In the genomic region with DNA sequence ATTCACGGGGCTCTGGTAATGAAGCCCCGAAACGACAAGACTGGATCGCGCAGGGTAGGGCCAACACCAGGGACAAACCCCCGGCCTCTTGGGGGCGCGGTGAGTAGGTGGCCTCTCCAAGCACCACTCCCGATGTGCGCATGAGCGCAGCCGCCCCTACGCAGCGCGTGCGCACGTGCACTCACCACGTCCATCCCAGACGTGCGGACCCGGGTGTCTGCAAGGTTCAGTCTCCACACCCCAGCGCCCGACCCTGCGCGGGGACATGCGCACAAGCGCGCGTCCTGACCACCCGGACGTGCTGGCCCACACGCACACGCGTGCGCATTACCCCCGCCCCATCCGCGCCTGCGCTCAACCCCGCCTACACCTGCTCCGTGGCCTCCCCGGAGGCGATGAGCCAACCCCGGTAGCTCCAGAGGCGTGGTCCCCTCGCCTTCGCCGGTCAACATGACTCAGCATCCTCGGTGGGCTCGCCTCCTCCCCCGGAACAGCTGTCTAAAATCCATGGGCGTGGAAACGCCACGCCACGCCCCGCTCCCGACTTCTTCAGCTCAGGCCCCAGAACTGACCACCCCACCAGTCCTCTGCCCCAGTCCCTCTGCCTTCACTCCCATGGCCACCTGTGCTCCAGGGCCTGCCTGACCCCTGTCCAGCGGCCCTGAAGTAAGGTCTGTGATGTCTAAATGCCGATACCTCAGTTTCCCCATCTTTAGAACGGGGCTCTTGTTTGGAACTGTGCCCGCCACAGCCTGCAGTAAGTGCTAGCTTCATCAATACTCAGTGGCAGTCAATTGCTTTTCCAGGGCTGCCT, we compare ENCODE assay signal across 9 cellular contexts. TPM values are rescaled to one million over a fixed set of nuclear protein-coding genes. Genes with fewer than 3 reads are reported as not detected.
A peak's percentile ranks its signal among the peaks of the same experiment; 100 is the strongest.
DNase-seq lines count a peak whose midpoint lies in the region; ATAC-seq, FAIRE-seq and TF ChIP-seq lines count a peak whose summit lies in the region.
"Had no signal": no experiment of that assay in that cellular context is flagged by ENCODE, and none has a peak within 500 bp of the region (broad histone marks: within the 10 kb centered on the region; RNA-seq: fewer than 3 reads in every experiment).

No MANE protein-coding gene starts in this region.

- H3K27ac ChIP-seq in 22Rv1 = peak overlapping the region; percentile 90
- peak overlapping the region; percentile 90 for H3K27ac ChIP-seq in GM12878 (ENCODE audit: control insufficient read depth, insufficient read depth)
- peak overlapping the region; percentile 81 to 85 (median 82) for H3K27ac ChIP-seq in sigmoid colon

- CTCF ChIA-PET in GM12878 (lab: Yijun Ruan, JAX) = interaction anchor here (0.6 to 2.9 kb wide), 11 partner anchors 8 to 186 kb away, joined by 3 to 13 read pairs (median 4); no protein-coding TSS in a partner anchor

- peak; percentile 73 for FAIRE-seq in GM12878 (lab: Jason Lieb, UNC)
- FAIRE-seq: A204.1 had no signal

- ATAC-seq in GM18517 (IDR thresholded peaks at IDR 0.05; ENCODE audit: unreplicated experiment) (peak; percentile 86), HG03039 (IDR thresholded peaks at IDR 0.05; ENCODE audit: unreplicated experiment) (peak; percentile 93), GM12878 (peak; percentile 98)

- SMC1A ChIA-PET in GM12878 (lab: Charles Lee; ENCODE audit: uncharacterized antibody, unreplicated experiment) = interaction anchor here (0.6 to 1.7 kb wide), 6 partner anchors 8 to 869 kb away, joined by 3 to 6 read pairs (median 4); a partner anchor contains a TSS

- peak; percentile 18 to 25; a peak in 1 of 4 replicates for TF ChIP-seq EP300 in GM12878 (IDR thresholded peaks at IDR 0.05; ENCODE audit: borderline replicate concordance in 1 of 2, control insufficient read depth in 1 of 2, low read depth in 2 of 2, low read length in 2 of 2)
- peak in 1 of 4 donors; percentile 71 for TF ChIP-seq EP300 in sigmoid colon (IDR thresholded peaks at IDR 0.05)

- H3K27me3 ChIP-seq in GM12878 (replicated peaks in 1 of 2; ENCODE audit: control insufficient read depth in 2 of 2, insufficient read depth in 2 of 2, low read length in 1 of 2) = no peaks in the 10 kb centered on the region
- no peaks in the 10 kb centered on the region for H3K27me3 ChIP-seq in sigmoid colon

- in situ Hi-C loops in GM12878 (cut with MboI) = no loop called here

- peak; percentile 84 for TF ChIP-seq POLR2A in GM12878 (IDR thresholded peaks at IDR 0.05; ENCODE audit: low read depth, low read length)
- TF ChIP-seq POLR2A in sigmoid colon (IDR thresholded peaks at IDR 0.05) = peak; percentile 26 to 30

- H3K4me1 ChIP-seq in GM12878 (ENCODE audit: control insufficient read depth, insufficient read depth, low read length) = peaks cover 21% of the 10 kb centered on the region
- H3K4me1 ChIP-seq in sigmoid colon = peaks cover 0 to 16% (median 9%) of the 10 kb centered on the region in 4 donors

- peak overlapping the region; percentile 99 for H3K4me2 ChIP-seq in GM12878 (ENCODE audit: control insufficient read depth, insufficient read depth)

- H3K4me3 ChIP-seq in GM12878 (peak overlapping the region; percentile 46; the same call in 1 of the 2 replicates), sigmoid colon (peak overlapping the region; percentile 27 to 50 (median 47))

- H3K9ac ChIP-seq in GM12878 (ENCODE audit: control insufficient read depth, insufficient read depth, low read length) = peak overlapping the region; percentile 75

- 6% methylated on average over 61 of the region's 61 CpGs for WGBS in GM12878 (ENCODE audit: insufficient coverage, insufficient replicate concordance, low lambda C conversion rate, missing lambda C conversion rate)
- 4 to 5% methylated on average over 61 of the region's 61 CpGs for whole genome bisulfite sequencing in sigmoid colon, 2 donors

- peak overlapping the region; percentile 93 for H2AFZ ChIP-seq in GM12878 (ENCODE audit: control insufficient read depth, low read depth, low read length)

- TF ChIP-seq CTCF in 22Rv1 (IDR thresholded peaks at IDR 0.05) (peak; percentile 82), GM12878 (IDR thresholded peaks at IDR 0.05 in 2 of 3, conservative IDR thresholded peaks at IDR 0.05 in 1 of 3; ENCODE audit: control insufficient read depth in 2 of 3, extremely low read depth in 1 of 3, insufficient read depth in 1 of 3, low read depth in 3 of 3, low read length in 3 of 3) (peak; percentile 61 to 71 (median 67)), sigmoid colon (IDR thresholded peaks at IDR 0.05) (peak in 2 of 4 experiments; percentile 22 to 46)

- H3K36me3 ChIP-seq in GM12878 (ENCODE audit: control insufficient read depth in 2 of 2, insufficient read depth in 2 of 2, low read length in 1 of 2) (no peaks in the 10 kb centered on the region), sigmoid colon (peaks cover 0 to 12% (median 0%) of the 10 kb centered on the region in 4 donors)

- H3K9me3 ChIP-seq in GM12878 (replicated peaks; ENCODE audit: control insufficient read depth, insufficient read depth, low read length) = no peaks in the 10 kb centered on the region
- no peaks in the 10 kb centered on the region for H3K9me3 ChIP-seq in sigmoid colon

- DNase-seq in NCI-H2029 treated with DMSO at 0.1 percent for 48 hours (lab: John Stamatoyannopoulos, UW) = peak; percentile 85
- peak; percentile 99 for DNase-seq in T1000 (lab: John Stamatoyannopoulos, UW)
- DNase-seq in GM12878 (ENCODE audit: low read depth, low spot score) = peak; percentile 99
- DNase-seq in iPS DF 19.7 (ENCODE audit: low read depth, low spot score) = peak; percentile 90
- peak; percentile 98 for DNase-seq in sigmoid colon

- peaks cover 3% of the 10 kb centered on the region for H3K79me2 ChIP-seq in GM12878 (ENCODE audit: control insufficient read depth, insufficient read depth, low read length)

- POLR2A ChIA-PET in GM12878 (lab: Charles Lee) = interaction anchor here (0.5 to 1.7 kb wide), 8 partner anchors 44 to 1279 kb away, joined by 3 to 10 read pairs (median 3); a partner anchor contains a TSS

- RAD21 ChIA-PET in GM12878 (lab: Charles Lee; ENCODE audit: unreplicated experiment) = interaction anchor here (2.3 kb wide), 1 partner anchor 71 kb away, joined by 6 read pairs; no protein-coding TSS in a partner anchor

- intact Hi-C loops in GM12878 (cut with micrococcal nuclease; ENCODE audit: unreplicated experiment) = no loop called here
- intact Hi-C loops in sigmoid colon (cut with DNase I) = no loop called here

- BruUV-seq in GM12878 (replicated peaks; lab: Mats Ljungman, UMichigan) = no TSS peak

- H4K20me1 ChIP-seq in GM12878 (ENCODE audit: control insufficient read depth, insufficient read depth) = no peaks in the 10 kb centered on the region

- TF ChIP-seq RAD21 in GM12878 (IDR thresholded peaks at IDR 0.05; ENCODE audit: insufficient read depth, low read depth, low read length) = no peak

TF ChIP-seq in GM12878, 131 proteins besides CTCF, POLR2A, EP300 and RAD21 (continues in another document):
- TF ChIP-seq BMI1 (IDR thresholded peaks at IDR 0.05; ENCODE audit: borderline replicate concordance) (no peak), ASH2L (IDR thresholded peaks at IDR 0.05; ENCODE audit: borderline replicate concordance, low read depth) (no peak)

RNA-seq across cellular contexts. Expression of a gene that starts 5.6 kb away (rescaled TPM):
- total RNA-seq in GM12878 (2013; cell fraction: nucleolus; rRNA removed) = 401 and 455 TPM in 2 replicates
- 190 and 208 TPM in 2 replicates for total RNA-seq in GM12878 (2014; rRNA removed)
- 132 and 145 TPM in 2 replicates for total RNA-seq in GM12878 (2014; rRNA removed; fragmentation: Illumina TruSeq; extraction: Trizol)
- 389 and 390 TPM in 2 replicates for total RNA-seq in GM12878 (2021)
- polyA plus RNA-seq in GM12878 (2011; ENCODE audit: low read depth) = 425 TPM
- polyA plus RNA-seq in GM12878 (2011; rRNA removed) = 73.4 and 161 TPM in 2 replicates
- polyA plus RNA-seq in GM12878 (2011; cell fraction: cytosol; rRNA removed) = 243 and 341 TPM in 2 replicates
- polyA plus RNA-seq in GM12878 (2011; cell fraction: nucleus; rRNA removed) = 464 and 522 TPM in 2 replicates
- polyA plus RNA-seq in GM12878 (2012) = 590 and 669 TPM in 2 replicates
- 164 and 308 TPM in 2 replicates for polyA plus RNA-seq in GM12878 (2014; fragmentation: Illumina TruSeq; extraction: Trizol)
- polyA plus RNA-seq in GM12878 (2014; fragmentation: Nextera tagmentation; extraction: Ambion mirVana) = 100 to 1,000 TPM; 124 to 133 TPM
- polyA plus RNA-seq in GM12878 (2014; rRNA removed) = 171 and 202 TPM in 2 replicates
- 100 to 1,000 TPM; 387 to 400 TPM for polyA plus RNA-seq in GM12878 (2016; fragmentation: Nextera tagmentation; extraction: Ambion mirVana)
- 290 and 381 TPM in 2 replicates for polyA minus RNA-seq in GM12878 (2011; rRNA and poly(A)+ RNA removed)
- 243 and 254 TPM in 2 replicates for polyA minus RNA-seq in GM12878 (2011; cell fraction: cytosol; rRNA and poly(A)+ RNA removed)
- 138 and 217 TPM in 2 replicates for polyA minus RNA-seq in GM12878 (2011; cell fraction: nucleus; rRNA and poly(A)+ RNA removed)
- 100 to 1,000 TPM; 117 to 209 (median 157) TPM for total RNA-seq in sigmoid colon
- 100 to 1,000 TPM in 1 of 3 donors, 10 to 100 TPM in 2; 73.9 to 203 (median 89.7) TPM for polyA plus RNA-seq in sigmoid colon

RNA-seq across cellular contexts. Expression of a gene that starts 44.9 kb away (rescaled TPM):
- 19.9 and 25.0 TPM in 2 replicates for total RNA-seq in GM12878 (2013; cell fraction: nucleolus; rRNA removed)
- 34.3 and 36.5 TPM in 2 replicates for total RNA-seq in GM12878 (2014; rRNA removed)
- 27.0 and 31.0 TPM in 2 replicates for total RNA-seq in GM12878 (2014; rRNA removed; fragmentation: Illumina TruSeq; extraction: Trizol)
- 28.0 and 29.9 TPM in 2 replicates for total RNA-seq in GM12878 (2021)
- polyA plus RNA-seq in GM12878 (2011; ENCODE audit: low read depth) = 14.1 TPM
- 41.3 and 47.9 TPM in 2 replicates for polyA plus RNA-seq in GM12878 (2011; rRNA removed)
- 36.8 and 44.3 TPM in 2 replicates for polyA plus RNA-seq in GM12878 (2011; cell fraction: cytosol; rRNA removed)
- polyA plus RNA-seq in GM12878 (2011; cell fraction: nucleus; rRNA removed) = 21.6 and 28.4 TPM in 2 replicates
- polyA plus RNA-seq in GM12878 (2012) = 15.9 and 18.3 TPM in 2 replicates
- polyA plus RNA-seq in GM12878 (2014; fragmentation: Illumina TruSeq; extraction: Trizol) = 12.2 and 18.2 TPM in 2 replicates
- 10 to 100 TPM in 1 of 2 experiments, 1 to 10 TPM in 1; 7.2 to 19.1 TPM for polyA plus RNA-seq in GM12878 (2014; fragmentation: Nextera tagmentation; extraction: Ambion mirVana)
- 32.2 and 32.5 TPM in 2 replicates for polyA plus RNA-seq in GM12878 (2014; rRNA removed)
- polyA plus RNA-seq in GM12878 (2016; fragmentation: Nextera tagmentation; extraction: Ambion mirVana) = 10 to 100 TPM; 25.7 to 25.8 TPM
- 32.1 and 36.2 TPM in 2 replicates for polyA minus RNA-seq in GM12878 (2011; rRNA and poly(A)+ RNA removed)
- polyA minus RNA-seq in GM12878 (2011; cell fraction: cytosol; rRNA and poly(A)+ RNA removed) = 8.7 and 11.1 TPM in 2 replicates
- polyA minus RNA-seq in GM12878 (2011; cell fraction: nucleus; rRNA and poly(A)+ RNA removed) = 5.7 and 10.2 TPM in 2 replicates
- total RNA-seq in sigmoid colon = 10 to 100 TPM in 3 of 4 donors, 1 to 10 TPM in 1; 8.0 to 14.8 (median 13.9) TPM
- polyA plus RNA-seq in sigmoid colon = 10 to 100 TPM in 1 of 3 donors, 1 to 10 TPM in 2; 6.0 to 12.1 (median 7.2) TPM

Comparison
In these comparisons a context has a peak if more than half of its experiments do, and no peak if none do; other contexts are left out.
1. Peak in every context shown above with its lines: DNase-seq, ATAC-seq, H3K4me3 ChIP-seq and H3K27ac ChIP-seq.